In the genomic region with DNA sequence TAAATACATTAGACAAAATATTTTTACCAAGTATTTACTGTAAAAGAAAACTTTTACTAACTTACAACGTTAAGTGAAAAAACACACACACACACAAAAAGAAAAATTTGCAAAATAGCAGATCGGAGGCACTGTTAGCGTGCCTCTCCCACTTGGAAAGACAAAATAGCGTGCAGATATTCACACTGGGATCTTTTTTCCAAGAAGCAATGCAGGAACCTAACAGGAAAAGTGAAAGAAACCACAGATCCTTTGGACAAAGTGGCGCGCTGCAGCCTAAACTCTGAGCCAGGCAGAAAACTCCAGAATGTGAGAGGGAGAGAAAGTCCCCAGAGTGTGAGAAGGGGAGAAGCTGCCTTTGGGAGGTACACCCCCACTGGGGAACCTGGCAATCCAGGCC, we compare ENCODE assay signal across 14 cellular contexts.
DNase-seq lines count a peak whose midpoint lies in the region; TF ChIP-seq lines count a peak whose summit lies in the region.
"Had no signal": no experiment of that assay in that cellular context is flagged by ENCODE, and none has a peak within 500 bp of the region (broad histone marks: within the 10 kb centered on the region; RNA-seq: fewer than 3 reads in every experiment).

No MANE protein-coding gene starts in this region.

- in situ Hi-C loops in transverse colon (cut with MboI; ENCODE audit: low pct_ligation_motif_present in 1 of 4, low pct_unique_long_range_greater_than_20kb in 1 of 4, low sequenced_read_pairs in 3 of 4) = no loop called here

- BruUV-seq in PC-9 (replicated peaks; lab: Mats Ljungman, UMichigan) = no TSS peak

- 75 to 77% methylated on average over 4 to 6 of the region's 6 CpGs for WGBS in transverse colon (ENCODE audit: low coverage in 1 of 2), 2 donors

- H3K4me2 ChIP-seq in PC-9 (no peak overlapping the region), osteoblast (ENCODE audit: insufficient read depth, low read length) (peak overlapping the region; percentile 88)

- intact Hi-C loops in PC-9 (cut with micrococcal nuclease; ENCODE audit: unreplicated experiment) (no loop called here), transverse colon (cut with DNase I; ENCODE audit: low total_unique reads) (no loop called here)

- peaks cover 23% of the 10 kb centered on the region for H3K4me1 ChIP-seq in ACC112 (ENCODE audit: control insufficient read depth, insufficient read depth, low read length, unreplicated experiment)
- H3K4me1 ChIP-seq in PC-9 (replicated peaks; ENCODE audit: insufficient read depth) = no peaks in the 10 kb centered on the region
- peaks cover 15% of the 10 kb centered on the region for H3K4me1 ChIP-seq in osteoblast (ENCODE audit: insufficient read depth, low read length)
- H3K4me1 ChIP-seq in transverse colon = no peaks in the 10 kb centered on the region

- no peak overlapping the region for H3K27ac ChIP-seq in ACC112 (ENCODE audit: low read depth, low read length)
- H3K27ac ChIP-seq in PC-9 = no peak overlapping the region
- H3K27ac ChIP-seq in osteoblast (ENCODE audit: low read depth, low read length) = no peak overlapping the region
- no peak overlapping the region for H3K27ac ChIP-seq in transverse colon

- H3F3A ChIP-seq in PC-9 (ENCODE audit: insufficient read depth, low read depth) = no peaks in the 10 kb centered on the region

- H4K20me1 ChIP-seq in PC-9 (ENCODE audit: insufficient read depth) (no peaks in the 10 kb centered on the region), osteoblast (ENCODE audit: insufficient read depth, low read length) (no peaks in the 10 kb centered on the region)

- H3K9me3 ChIP-seq in PC-9 (ENCODE audit: insufficient read depth, low read depth) (peaks cover 9% of the 10 kb centered on the region; the same call in 1 of the 2 replicates), osteoblast (ENCODE audit: low read depth, low read length) (no peaks in the 10 kb centered on the region), transverse colon (peaks cover 0 to 3% of the 10 kb centered on the region in 2 donors)

- DNase-seq in PC-9 (no peak), medulla oblongata (ENCODE audit: extremely low spot score) (peak; percentile 17), osteoblast (ENCODE audit: insufficient read length, low spot score, missing footprints) (no peak), transverse colon (no peak), HK-2 (ENCODE audit: unreplicated experiment) (no peak)
- no peak for DNase-seq in stimulated activated CD4-positive, alpha-beta T cell treated with anti-CD3 and anti-CD28 coated beads, Interleukin-15, amount 100 ng/mL, for 24 hours
- DNase-seq: C1 segment of cervical spinal cord; CD4-positive, alpha-beta memory T cell; DMS79; HCEC 1CT; HFFc6; KG1 had no signal

- H3K4me3 ChIP-seq in ACC112 (ENCODE audit: low read depth, low read length) (peak overlapping the region; percentile 71), PC-9 (no peak overlapping the region), osteoblast (ENCODE audit: insufficient read depth, low read length) (peak overlapping the region; percentile 58), transverse colon (no peak overlapping the region)
- H3K4me3 ChIP-seq: GM12878 had no signal

- H2AFZ ChIP-seq in ACC112 (ENCODE audit: low read length, unreplicated experiment) = peak overlapping the region; percentile 97
- peak overlapping the region; percentile 6; the same call in 1 of the 2 replicates for H2AFZ ChIP-seq in PC-9
- peak overlapping the region; percentile 93 for H2AFZ ChIP-seq in osteoblast (ENCODE audit: low read length)

- no peaks in the 10 kb centered on the region for H3K27me3 ChIP-seq in ACC112 (ENCODE audit: insufficient read depth, low read length)
- H3K27me3 ChIP-seq in PC-9 (ENCODE audit: insufficient read depth, low read depth) = no peaks in the 10 kb centered on the region
- H3K27me3 ChIP-seq in osteoblast (ENCODE audit: insufficient read depth, low read length) = no peaks in the 10 kb centered on the region
- no peaks in the 10 kb centered on the region for H3K27me3 ChIP-seq in transverse colon

- POLR2A ChIA-PET in PC-9 (lab: Charles Lee; ENCODE audit: unreplicated experiment) = no interaction called here

- no peak for TF ChIP-seq CTCF in PC-9 (conservative IDR thresholded peaks at IDR 0.05)
- TF ChIP-seq CTCF in osteoblast (IDR thresholded peaks at IDR 0.05; ENCODE audit: extremely low read depth, low read depth, low read length) = no peak
- TF ChIP-seq CTCF in transverse colon (IDR thresholded peaks at IDR 0.05) = no peak

- CTCF ChIA-PET in PC-9 (lab: Charles Lee) = no interaction called here

- no peak for TF ChIP-seq EP300 in transverse colon (IDR thresholded peaks at IDR 0.05; ENCODE audit: low read depth)

- H3K9me2 ChIP-seq in PC-9 (ENCODE audit: insufficient read depth) = no peaks in the 10 kb centered on the region

- H3K36me3 ChIP-seq in ACC112 (ENCODE audit: insufficient read depth, low read length) (no peaks in the 10 kb centered on the region), PC-9 (ENCODE audit: low read depth) (no peaks in the 10 kb centered on the region), osteoblast (ENCODE audit: insufficient read depth, low read length) (no peaks in the 10 kb centered on the region), transverse colon (no peaks in the 10 kb centered on the region)

- no peak for TF ChIP-seq POLR2A in transverse colon (IDR thresholded peaks at IDR 0.05)

- H3K79me2 ChIP-seq in ACC112 (ENCODE audit: control insufficient read depth, insufficient read depth, low read length, unreplicated experiment) (no peaks in the 10 kb centered on the region), PC-9 (ENCODE audit: low read depth) (no peaks in the 10 kb centered on the region), osteoblast (ENCODE audit: insufficient read depth, low read length) (no peaks in the 10 kb centered on the region)

Comparison
In these comparisons a context has a peak if more than half of its experiments do, and no peak if none do; other contexts are left out.
1. H2AFZ ChIP-seq: peak in every context shown above with its lines; median percentile 97 in ACC112; 93 in osteoblast; 6 in PC-9.
2. H3K4me3 ChIP-seq: peak in ACC112 (single experiment) and osteoblast (single experiment); none in PC-9 (single experiment) and transverse colon (0 of 4).